10 cellular contexts compared by ENCODE assay signal in genomic region chr4:168587326-168588125, GRCh38.
A peak's percentile ranks its signal among the peaks of the same experiment; 100 is the strongest.
DNase-seq lines count a peak whose midpoint lies in the region; ATAC-seq, FAIRE-seq and TF ChIP-seq lines count a peak whose summit lies in the region.
"Had no signal": no experiment of that assay in that cellular context is flagged by ENCODE, and none has a peak within 500 bp of the region (broad histone marks: within the 10 kb centered on the region; RNA-seq: fewer than 3 reads in every experiment).

No MANE protein-coding gene starts in this region.

- no peak for ATAC-seq in HG03469 (IDR thresholded peaks at IDR 0.05; ENCODE audit: unreplicated experiment)
- ATAC-seq: K562 had no signal

- peak overlapping the region; percentile 85 for H3K9ac ChIP-seq in keratinocyte (ENCODE audit: control insufficient read depth, extremely low read depth, insufficient read depth, low read length)

- no peak for TF ChIP-seq CTCF in breast epithelium (IDR thresholded peaks at IDR 0.05)
- TF ChIP-seq CTCF in keratinocyte (optimal IDR thresholded peaks at IDR 0.05 in 1 of 3, IDR thresholded peaks at IDR 0.05 in 1 of 3, conservative IDR thresholded peaks at IDR 0.05 in 1 of 3; ENCODE audit: extremely low read depth in 1 of 3, insufficient read depth in 2 of 3, low read length in 3 of 3), result no peak
- no peak for TF ChIP-seq CTCF in type B pancreatic cell (conservative IDR thresholded peaks at IDR 0.05)
- no peak for TF ChIP-seq CTCF in BE2C (IDR thresholded peaks at IDR 0.05; ENCODE audit: low read depth, low read length)

- no peaks in the 10 kb centered on the region for H3K36me3 Mint-ChIP-seq in type B pancreatic cell

- H3K4me1 ChIP-seq in breast epithelium (peaks cover 0 to 11% of the 10 kb centered on the region in 2 donors), keratinocyte (ENCODE audit: control insufficient read depth, extremely low read depth, insufficient read depth, low read length) (peaks cover 64% of the 10 kb centered on the region), BE2C (peaks cover 5% of the 10 kb centered on the region; the same call in 1 of the 2 replicates)

- no peaks in the 10 kb centered on the region for H3K9me1 ChIP-seq in keratinocyte (ENCODE audit: control insufficient read depth, extremely low read depth, insufficient read depth, low read length)

- peak overlapping the region; percentile 68 to 82 for H3K27ac ChIP-seq in breast epithelium
- H3K27ac ChIP-seq in keratinocyte (ENCODE audit: control insufficient read depth, insufficient read depth, low read length), result peak overlapping the region; percentile 98
- H3K27ac ChIP-seq: spleen had no signal

- no peaks in the 10 kb centered on the region for H4K20me1 ChIP-seq in keratinocyte (ENCODE audit: control insufficient read depth, extremely low read depth, insufficient read depth, low read length)

- no peak overlapping the region for H3K4me3 Mint-ChIP-seq in type B pancreatic cell

- FAIRE-seq in keratinocyte (lab: Jason Lieb, UNC), result peak; percentile 99
- FAIRE-seq: K562 had no signal

- no peak for TF ChIP-seq POLR2A in breast epithelium (IDR thresholded peaks at IDR 0.05)

- peaks cover 40% of the 10 kb centered on the region for H3K4me1 Mint-ChIP-seq in type B pancreatic cell (ENCODE audit: unreplicated experiment)

- peak overlapping the region; percentile 23 for H3K27ac Mint-ChIP-seq in type B pancreatic cell

- H3K4me2 ChIP-seq in keratinocyte (ENCODE audit: control insufficient read depth, extremely low read depth, insufficient read depth, low read depth, low read length), result peak overlapping the region; percentile 67

- H3K36me3 ChIP-seq in breast epithelium (no peaks in the 10 kb centered on the region), keratinocyte (ENCODE audit: control insufficient read depth in 2 of 2, extremely low read depth in 1 of 2, insufficient read depth in 2 of 2, low read length in 2 of 2) (no peaks in the 10 kb centered on the region), BE2C (no peaks in the 10 kb centered on the region)
- H3K36me3 ChIP-seq: spleen had no signal

- no peaks in the 10 kb centered on the region for H3K9me3 ChIP-seq in breast epithelium
- no peaks in the 10 kb centered on the region for H3K9me3 ChIP-seq in keratinocyte (ENCODE audit: control insufficient read depth, low read depth, low read length)
- H3K9me3 ChIP-seq in BE2C, result no peaks in the 10 kb centered on the region
- H3K9me3 ChIP-seq: spleen had no signal

- no peaks in the 10 kb centered on the region for H3K79me2 ChIP-seq in keratinocyte (ENCODE audit: control insufficient read depth, insufficient read depth, low read length)

- DNase-seq in LHCN-M2 (ENCODE audit: low read depth) (peak; percentile 97), breast epithelium (ENCODE audit: low spot score in 2 of 2) (peak in 1 of 2 donors; percentile 69), keratinocyte (ENCODE audit: low read depth, low spot score) (peak; percentile 95), type B pancreatic cell (ENCODE audit: extremely low spot score, unreplicated experiment) (no peak), BE2C (no peak), putamen (ENCODE audit: low spot score) (no peak), SKM-1 (lab: John Stamatoyannopoulos, UW; ENCODE audit: unreplicated experiment) (no peak)
- DNase-seq: spleen had no signal

- peaks cover 5% of the 10 kb centered on the region for H3K9me3 Mint-ChIP-seq in type B pancreatic cell

- H3K4me3 ChIP-seq in breast epithelium (peak overlapping the region in 1 of 3 donors; percentile 16), keratinocyte (ENCODE audit: control insufficient read depth in 2 of 3, extremely low read depth in 1 of 3, insufficient read depth in 2 of 3, low read depth in 1 of 3, low read length in 3 of 3) (no peak overlapping the region), BE2C (ENCODE audit: low read depth, low read length) (no peak overlapping the region)
- H3K4me3 ChIP-seq: K562, spleen had no signal

- H3K27me3 Mint-ChIP-seq in type B pancreatic cell, result no peaks in the 10 kb centered on the region

- intact Hi-C loops in breast epithelium (cut with DNase I; ENCODE audit: low total_unique reads), result no loop called here

- H2AFZ ChIP-seq in keratinocyte (ENCODE audit: control insufficient read depth, low read length), result peak overlapping the region; percentile 9

- H3K27me3 ChIP-seq in breast epithelium (no peaks in the 10 kb centered on the region), keratinocyte (ENCODE audit: control insufficient read depth, extremely low read depth, insufficient read depth, low read length) (no peaks in the 10 kb centered on the region), BE2C (no peaks in the 10 kb centered on the region)

- dilution Hi-C loops in keratinocyte (cut with MboI; ENCODE audit: extremely low pct_ligation_motif_present, low sequenced_read_pairs), result no loop called here

Comparison
In these comparisons a context has a peak if more than half of its experiments do, and no peak if none do; other contexts are left out.
1. DNase-seq: peak in LHCN-M2 (single experiment) and keratinocyte (single experiment); none in type B pancreatic cell (single experiment), BE2C (single experiment), putamen (single experiment) and SKM-1 (single experiment).